In the genomic region with DNA sequence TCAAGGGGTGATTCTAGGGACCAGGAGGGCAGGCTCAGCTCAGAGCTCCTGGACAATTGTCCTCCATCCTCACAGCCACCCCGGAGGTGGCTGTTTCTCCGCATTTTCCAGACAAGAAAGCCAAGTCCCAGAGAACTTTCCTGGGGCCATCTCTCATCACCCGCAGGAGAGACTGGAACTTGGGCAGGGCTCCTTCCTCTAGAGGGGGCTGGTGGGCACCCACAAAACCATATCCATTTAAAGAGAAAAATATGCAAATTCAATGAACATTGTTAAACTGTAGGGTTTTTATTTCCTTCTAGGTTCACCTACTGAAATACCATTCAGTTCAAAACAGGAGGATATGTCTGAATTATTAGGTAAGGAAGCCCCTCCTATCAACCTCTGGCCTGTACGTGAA, we compare ENCODE assay signal across 19 cellular contexts. TPM values are rescaled to one million over a fixed set of nuclear protein-coding genes. Genes with fewer than 3 reads are reported as not detected.
A peak's percentile ranks its signal among the peaks of the same experiment; 100 is the strongest.
DNase-seq lines count a peak whose midpoint lies in the region; ATAC-seq and TF ChIP-seq lines count a peak whose summit lies in the region.
"Had no signal": no experiment of that assay in that cellular context is flagged by ENCODE, and none has a peak within 500 bp of the region (broad histone marks: within the 10 kb centered on the region; RNA-seq: fewer than 3 reads in every experiment).

No MANE protein-coding gene starts in this region.

- DNase-seq in DND-41, result no peak
- no peak for DNase-seq in HCT116 (ENCODE audit: low read depth, low spot score)
- DNase-seq in PC-3, result no peak
- peak; percentile 22 for DNase-seq in iPS-NIHi7 (ENCODE audit: extremely low spot score)
- no peak for DNase-seq in naive thymus-derived CD4-positive, alpha-beta T cell
- no peak for DNase-seq in cerebellum (ENCODE audit: low spot score)
- no peak for DNase-seq in smooth muscle cell (lab: John Stamatoyannopoulos, UW; ENCODE audit: unreplicated experiment)
- DNase-seq in middle frontal gyrus (ENCODE audit: extremely low spot score, low spot score), result no peak
- DNase-seq: Caco-2; CD4-positive, CD25-positive, alpha-beta regulatory T cell; DMS153; NCI-H187; NCI-H446 treated with DMSO at 0.1 percent for 48 hours; NK-92 treated with Interleukin-12 subunit alpha and Interleukin-12 subunit beta, amount 100 ng/mL, for 24 hours; T-cell had no signal

- TF ChIP-seq CTCF in DND-41 (IDR thresholded peaks at IDR 0.05; ENCODE audit: borderline replicate concordance, extremely low read depth, low read length, poor library complexity, severe bottlenecking) (peak; percentile 27), HCT116 (IDR thresholded peaks at IDR 0.05 in 2 of 3, conservative IDR thresholded peaks at IDR 0.05 in 1 of 3; ENCODE audit: borderline replicate concordance in 1 of 3, insufficient read depth in 1 of 3, low read depth in 2 of 3, low read length in 2 of 3) (peak in 2 of 3 experiments; percentile 40 to 52; a peak in 4 of 6 replicates), PC-3 (conservative IDR thresholded peaks at IDR 0.05; ENCODE audit: low read depth, low read length) (0 out of 2 replicates have a peak, but pooled peaks have one; percentile 15), smooth muscle cell (IDR thresholded peaks at IDR 0.05; ENCODE audit: borderline replicate concordance, insufficient read depth, poor library complexity, severe bottlenecking) (no peak)

- H3K4me1 ChIP-seq in DND-41 (ENCODE audit: insufficient read depth, low read length) (no peaks in the 10 kb centered on the region), HCT116 (ENCODE audit: control insufficient read depth in 1 of 2, insufficient read depth in 2 of 2, low read length in 2 of 2) (no peaks in the 10 kb centered on the region; a peak in 1 of 4 replicates), PC-3 (ENCODE audit: insufficient read depth, low read length) (no peaks in the 10 kb centered on the region), smooth muscle cell (ENCODE audit: low read depth) (no peaks in the 10 kb centered on the region)
- H3K4me1 ChIP-seq in naive thymus-derived CD4-positive, alpha-beta T cell (ENCODE audit: control insufficient read depth in 2 of 2, insufficient read depth in 2 of 2, low read length in 2 of 2), result no peaks in the 10 kb centered on the region
- H3K4me1 ChIP-seq: A549, Caco-2 had no signal

- no peaks in the 10 kb centered on the region for H3F3A ChIP-seq in PC-3 (ENCODE audit: low read length, unreplicated experiment)
- no peaks in the 10 kb centered on the region for H3F3A ChIP-seq in smooth muscle cell (ENCODE audit: low read depth)

- no peak overlapping the region for H2AFZ ChIP-seq in DND-41 (ENCODE audit: low read depth, low read length)
- no peak overlapping the region for H2AFZ ChIP-seq in HCT116 (ENCODE audit: low read depth, low read length, poor library complexity, severe bottlenecking)
- no peak overlapping the region for H2AFZ ChIP-seq in PC-3 (ENCODE audit: low read length)
- no peak overlapping the region for H2AFZ ChIP-seq in smooth muscle cell (ENCODE audit: low read depth)

- H3K4me2 ChIP-seq in DND-41 (ENCODE audit: insufficient read depth, low read length), result no peak overlapping the region
- no peak overlapping the region for H3K4me2 ChIP-seq in HCT116 (ENCODE audit: low read length)
- no peak overlapping the region for H3K4me2 ChIP-seq in PC-3 (ENCODE audit: low read length)
- H3K4me2 ChIP-seq in smooth muscle cell, result no peak overlapping the region
- H3K4me2 ChIP-seq: A549, KMS-11 had no signal

- no peaks in the 10 kb centered on the region for H3K36me3 Mint-ChIP-seq in naive thymus-derived CD4-positive, alpha-beta T cell
- H3K36me3 Mint-ChIP-seq: CD4-positive, CD25-positive, alpha-beta regulatory T cell; T-cell had no signal

- no peaks in the 10 kb centered on the region for H3K9me3 ChIP-seq in DND-41 (ENCODE audit: insufficient read depth, low read length, severe bottlenecking)
- no peaks in the 10 kb centered on the region for H3K9me3 ChIP-seq in HCT116 (ENCODE audit: control insufficient read depth in 1 of 2, insufficient read depth in 1 of 2, low read depth in 1 of 2, low read length in 2 of 2)
- H3K9me3 ChIP-seq in PC-3 (ENCODE audit: low read length), result no peaks in the 10 kb centered on the region
- H3K9me3 ChIP-seq in naive thymus-derived CD4-positive, alpha-beta T cell (ENCODE audit: control insufficient read depth in 2 of 3, low read length in 3 of 3), result no peaks in the 10 kb centered on the region
- no peaks in the 10 kb centered on the region for H3K9me3 ChIP-seq in smooth muscle cell (replicated peaks; ENCODE audit: low read depth)
- H3K9me3 ChIP-seq: A549 had no signal

- TF ChIP-seq POLR2A in HCT116 (IDR thresholded peaks at IDR 0.05; ENCODE audit: borderline replicate concordance, extremely low read depth, insufficient read depth, insufficient read length), result no peak

- no peaks in the 10 kb centered on the region for H4K20me1 ChIP-seq in DND-41 (ENCODE audit: insufficient read depth, low read length)
- no peaks in the 10 kb centered on the region for H4K20me1 ChIP-seq in HCT116 (ENCODE audit: insufficient read depth)
- H4K20me1 ChIP-seq in PC-3 (ENCODE audit: low read length), result no peaks in the 10 kb centered on the region
- no peaks in the 10 kb centered on the region for H4K20me1 ChIP-seq in smooth muscle cell (ENCODE audit: low read depth)

- peaks cover 0 to 28% (median 7%) of the 10 kb centered on the region in 5 donors for H3K27me3 Mint-ChIP-seq in naive thymus-derived CD4-positive, alpha-beta T cell

- no peaks in the 10 kb centered on the region for H3K4me1 Mint-ChIP-seq in naive thymus-derived CD4-positive, alpha-beta T cell
- H3K4me1 Mint-ChIP-seq: CD4-positive, CD25-positive, alpha-beta regulatory T cell; T-cell had no signal

- H3K9me2 ChIP-seq in HCT116 (ENCODE audit: insufficient read depth) (no peaks in the 10 kb centered on the region), PC-3 (replicated peaks; ENCODE audit: low read length) (no peaks in the 10 kb centered on the region)

- H3K9ac ChIP-seq in DND-41 (ENCODE audit: low read depth, low read length) (no peak overlapping the region), HCT116 (ENCODE audit: low read length) (no peak overlapping the region), PC-3 (ENCODE audit: low read length) (no peak overlapping the region), smooth muscle cell (ENCODE audit: low read depth) (no peak overlapping the region)
- H3K9ac ChIP-seq: KMS-11 had no signal

- CTCF ChIA-PET in HCT116 (lab: Charles Lee) (no interaction called here), PC-3 (lab: Charles Lee) (no interaction called here)
- CTCF ChIA-PET in naive thymus-derived CD4-positive, alpha-beta T cell (lab: Charles Lee), result no interaction called here

- no peak for TF ChIP-seq RAD21 in HCT116 (IDR thresholded peaks at IDR 0.05; ENCODE audit: low read depth)

- no peaks in the 10 kb centered on the region for H3K79me2 ChIP-seq in DND-41 (ENCODE audit: insufficient read depth, low read length)
- no peaks in the 10 kb centered on the region for H3K79me2 ChIP-seq in HCT116 (ENCODE audit: insufficient read depth, low read length)
- no peaks in the 10 kb centered on the region for H3K79me2 ChIP-seq in PC-3 (ENCODE audit: low read length)
- no peaks in the 10 kb centered on the region for H3K79me2 ChIP-seq in smooth muscle cell (ENCODE audit: low read depth)

- H3K36me3 ChIP-seq in DND-41 (ENCODE audit: insufficient read depth, low read length), result no peaks in the 10 kb centered on the region
- no peaks in the 10 kb centered on the region for H3K36me3 ChIP-seq in HCT116 (ENCODE audit: control insufficient read depth in 1 of 2, insufficient read depth in 2 of 2, low read length in 2 of 2)
- H3K36me3 ChIP-seq in PC-3 (ENCODE audit: low read depth, low read length), result no peaks in the 10 kb centered on the region
- H3K36me3 ChIP-seq in naive thymus-derived CD4-positive, alpha-beta T cell (ENCODE audit: control insufficient read depth in 2 of 3, insufficient read depth in 3 of 3, low read length in 3 of 3), result no peaks in the 10 kb centered on the region
- no peaks in the 10 kb centered on the region for H3K36me3 ChIP-seq in smooth muscle cell (ENCODE audit: low read depth)

- no peak overlapping the region for H3K27ac ChIP-seq in DND-41 (ENCODE audit: low read length)
- no peak overlapping the region for H3K27ac ChIP-seq in HCT116 (ENCODE audit: low read depth, low read length)
- H3K27ac ChIP-seq in PC-3 (ENCODE audit: low read length), result no peak overlapping the region
- no peak overlapping the region for H3K27ac ChIP-seq in naive thymus-derived CD4-positive, alpha-beta T cell (ENCODE audit: low read depth, low read length)
- no peak overlapping the region for H3K27ac ChIP-seq in smooth muscle cell (ENCODE audit: low read depth)
- H3K27ac ChIP-seq: A549, KMS-11 had no signal

- POLR2A ChIA-PET in HCT116 (lab: Charles Lee) (no interaction called here), PC-3 (lab: Charles Lee; ENCODE audit: unreplicated experiment) (no interaction called here)
- POLR2A ChIA-PET in naive thymus-derived CD4-positive, alpha-beta T cell (lab: Charles Lee), result no interaction called here

- no TSS peak for BruUV-seq in HCT116 (replicated peaks; lab: Mats Ljungman, UMichigan)
- BruUV-seq in PC-3 (replicated peaks; lab: Mats Ljungman, UMichigan), result no TSS peak

- peaks cover 6% of the 10 kb centered on the region for H3K27me3 ChIP-seq in DND-41 (ENCODE audit: insufficient read depth, low read length, poor library complexity)
- H3K27me3 ChIP-seq in HCT116 (ENCODE audit: insufficient read depth, low read length), result no peaks in the 10 kb centered on the region
- H3K27me3 ChIP-seq in PC-3 (ENCODE audit: low read length), result 0 out of 2 replicates have a peak, but pooled peaks cover 15% of the 10 kb centered on the region
- no peaks in the 10 kb centered on the region for H3K27me3 ChIP-seq in naive thymus-derived CD4-positive, alpha-beta T cell (ENCODE audit: control insufficient read depth in 2 of 2, insufficient read depth in 2 of 2, low read length in 2 of 2)
- H3K27me3 ChIP-seq in smooth muscle cell (ENCODE audit: low read depth), result no peaks in the 10 kb centered on the region

- H3K4me3 Mint-ChIP-seq in naive thymus-derived CD4-positive, alpha-beta T cell, result no peak overlapping the region
- H3K4me3 Mint-ChIP-seq: CD4-positive, CD25-positive, alpha-beta regulatory T cell; T-cell had no signal

- intact Hi-C loops in HCT116 (cut with micrococcal nuclease), result no loop called here
- intact Hi-C loops in PC-3 (cut with micrococcal nuclease), result no loop called here
- intact Hi-C loops in naive thymus-derived CD4-positive, alpha-beta T cell (cut with micrococcal nuclease), result no loop called here

- WGBS in smooth muscle cell (ENCODE audit: low lambda C conversion rate), result 90% methylated on average over 4 of the region's 4 CpGs

- RAD21 ChIA-PET in HCT116 (lab: Charles Lee; ENCODE audit: low non-redundant PET in 1 of 2, low total read pairs in 2 of 2, uncharacterized antibody in 2 of 2, unreplicated experiment in 2 of 2), result no interaction called here

- ATAC-seq in DND-41 (ENCODE audit: insufficient read depth, low read depth) (no peak), HCT116 (0 out of 2 replicates have a peak, but pooled peaks have one; percentile 40), PC-3 (no peak)
- ATAC-seq in naive thymus-derived CD4-positive, alpha-beta T cell, result no peak
- ATAC-seq: A549, Right ventricle myocardium inferior, T-cell had no signal

- H3K27ac Mint-ChIP-seq in naive thymus-derived CD4-positive, alpha-beta T cell, result no peak overlapping the region
- H3K27ac Mint-ChIP-seq: CD4-positive, CD25-positive, alpha-beta regulatory T cell; T-cell had no signal

- H3K9me3 Mint-ChIP-seq in naive thymus-derived CD4-positive, alpha-beta T cell, result peaks cover 0 to 3% (median 0%) of the 10 kb centered on the region in 11 donors
- H3K9me3 Mint-ChIP-seq: T-cell had no signal

- H3K4me3 ChIP-seq in DND-41 (ENCODE audit: low read depth in 1 of 2, low read length in 2 of 2) (no peak overlapping the region), HCT116 (replicated peaks in 1 of 2; ENCODE audit: low read depth in 1 of 2, low read length in 2 of 2) (no peak overlapping the region), PC-3 (ENCODE audit: low read length) (no peak overlapping the region), smooth muscle cell (no peak overlapping the region)
- H3K4me3 ChIP-seq in naive thymus-derived CD4-positive, alpha-beta T cell (ENCODE audit: low read length), result no peak overlapping the region
- H3K4me3 ChIP-seq: A549 had no signal

RNA-seq across cellular contexts. Expression of gene SPACA7, which starts 16.6 kb away (rescaled TPM):
- total RNA-seq in HCT116 (2021; ENCODE audit: unreplicated experiment) (not detected), PC-3 (2014; rRNA removed) (not detected in 2 replicates), cerebellum (not detected), smooth muscle cell (not detected in 2 replicates)
- not detected in 2 replicates for polyA plus RNA-seq in HCT116 (2012)
- not detected for total RNA-seq in naive thymus-derived CD4-positive, alpha-beta T cell
- not detected for polyA plus RNA-seq in naive thymus-derived CD4-positive, alpha-beta T cell
- polyA plus RNA-seq in smooth muscle cell, result not detected in 2 replicates
- total RNA-seq: Caco-2; CD4-positive, CD25-positive, alpha-beta regulatory T cell; MCF 10A; Right ventricle myocardium inferior; T-cell had no signal
- polyA plus RNA-seq: A549; CD4-positive, CD25-positive, alpha-beta regulatory T cell had no signal
